ENCODE assay signal across 13 cellular contexts in genomic region chr10:79048639-79049550, GRCh38. TPM values are rescaled to one million over a fixed set of nuclear protein-coding genes. Genes with fewer than 3 reads are reported as not detected.
DNase-seq lines count a peak whose midpoint lies in the region; ATAC-seq and TF ChIP-seq lines count a peak whose summit lies in the region.
"Had no signal": no experiment of that assay in that cellular context is flagged by ENCODE, and none has a peak within 500 bp of the region (broad histone marks: within the 10 kb centered on the region; RNA-seq: fewer than 3 reads in every experiment).

No MANE protein-coding gene starts in this region.

- peaks cover 67% of the 10 kb centered on the region for H3K4me1 Mint-ChIP-seq in activated naive CD4-positive, alpha-beta T cell treated with anti-CD3 and anti-CD28 coated beads, Interleukin-2, amount 50 U/mL, for 24 hours
- H3K4me1 Mint-ChIP-seq in activated naive CD8-positive, alpha-beta T cell treated with anti-CD3 and anti-CD28 coated beads, Interleukin-2, amount 50 U/mL, for 24 hours, result peaks cover 39% of the 10 kb centered on the region

- H3K27me3 ChIP-seq in mucosa of stomach (ENCODE audit: control insufficient read depth, insufficient read depth, low read length), result no peaks in the 10 kb centered on the region
- H3K27me3 ChIP-seq in upper lobe of right lung, result no peaks in the 10 kb centered on the region
- H3K27me3 ChIP-seq: adrenal gland had no signal

- H3K4me1 ChIP-seq in mucosa of stomach (ENCODE audit: control insufficient read depth, insufficient read depth, low read length) (peaks cover 58% of the 10 kb centered on the region), upper lobe of right lung (peaks cover 32% of the 10 kb centered on the region)

- no peak for ATAC-seq in activated naive CD8-positive, alpha-beta T cell treated with anti-CD3 and anti-CD28 coated beads, Interleukin-2, amount 50 U/mL, for 24 hours
- ATAC-seq in upper lobe of right lung (no peak), GM21528 (IDR thresholded peaks at IDR 0.05; ENCODE audit: low FRiP score, unreplicated experiment) (no peak)

- no peaks in the 10 kb centered on the region for H3K9me3 Mint-ChIP-seq in activated naive CD4-positive, alpha-beta T cell treated with anti-CD3 and anti-CD28 coated beads, Interleukin-2, amount 50 U/mL, for 24 hours
- no peaks in the 10 kb centered on the region for H3K9me3 Mint-ChIP-seq in activated naive CD8-positive, alpha-beta T cell treated with anti-CD3 and anti-CD28 coated beads, Interleukin-2, amount 50 U/mL, for 24 hours
- H3K9me3 Mint-ChIP-seq: natural killer cell; stimulated activated naive B cell treated with anti-CD40 and anti-IgM and Interleukin-4, amounts not matched to agents 10 μg/mL and 1 μg/mL and 100 μg/mL, for 72 hours had no signal

- H3K9me3 ChIP-seq in mucosa of stomach (ENCODE audit: control insufficient read depth, low read length), result no peaks in the 10 kb centered on the region
- no peaks in the 10 kb centered on the region for H3K9me3 ChIP-seq in upper lobe of right lung
- H3K9me3 ChIP-seq: adrenal gland had no signal

- no peak overlapping the region for H3K4me3 ChIP-seq in mucosa of stomach (ENCODE audit: low read length)
- H3K4me3 ChIP-seq in upper lobe of right lung, result no peak overlapping the region
- H3K4me3 ChIP-seq: adrenal gland, GM23248 had no signal

- peak overlapping the region; percentile 33 for H3K4me3 Mint-ChIP-seq in activated naive CD4-positive, alpha-beta T cell treated with anti-CD3 and anti-CD28 coated beads, Interleukin-2, amount 50 U/mL, for 24 hours
- peak overlapping the region; percentile 14 for H3K4me3 Mint-ChIP-seq in activated naive CD8-positive, alpha-beta T cell treated with anti-CD3 and anti-CD28 coated beads, Interleukin-2, amount 50 U/mL, for 24 hours

- H3K36me3 Mint-ChIP-seq in activated naive CD4-positive, alpha-beta T cell treated with anti-CD3 and anti-CD28 coated beads, Interleukin-2, amount 50 U/mL, for 24 hours, result no peaks in the 10 kb centered on the region
- no peaks in the 10 kb centered on the region for H3K36me3 Mint-ChIP-seq in activated naive CD8-positive, alpha-beta T cell treated with anti-CD3 and anti-CD28 coated beads, Interleukin-2, amount 50 U/mL, for 24 hours (ENCODE audit: low read depth)
- H3K36me3 Mint-ChIP-seq: natural killer cell; stimulated activated naive B cell treated with anti-CD40 and anti-IgM and Interleukin-4, amounts not matched to agents 10 μg/mL and 1 μg/mL and 100 μg/mL, for 72 hours had no signal

- TF ChIP-seq CTCF in upper lobe of right lung (IDR thresholded peaks at IDR 0.05), result no peak

- no peaks in the 10 kb centered on the region for H3K27me3 Mint-ChIP-seq in activated naive CD4-positive, alpha-beta T cell treated with anti-CD3 and anti-CD28 coated beads, Interleukin-2, amount 50 U/mL, for 24 hours
- H3K27me3 Mint-ChIP-seq in activated naive CD8-positive, alpha-beta T cell treated with anti-CD3 and anti-CD28 coated beads, Interleukin-2, amount 50 U/mL, for 24 hours, result no peaks in the 10 kb centered on the region

- peak overlapping the region; percentile 14 for H3K9ac ChIP-seq in mucosa of stomach (ENCODE audit: low read length)
- H3K9ac ChIP-seq: GM23248 had no signal

- in situ Hi-C loops in KBM-7 (cut with MboI; ENCODE audit: low pct_unique_long_range_greater_than_20kb, low sequenced_read_pairs), result no loop called here

- H3K36me3 ChIP-seq in mucosa of stomach (ENCODE audit: control insufficient read depth, insufficient read depth, low read length) (no peaks in the 10 kb centered on the region), upper lobe of right lung (no peaks in the 10 kb centered on the region)
- H3K36me3 ChIP-seq: adrenal gland had no signal

- peak overlapping the region; percentile 86 for H3K27ac Mint-ChIP-seq in activated naive CD4-positive, alpha-beta T cell treated with anti-CD3 and anti-CD28 coated beads, Interleukin-2, amount 50 U/mL, for 24 hours
- peak overlapping the region; percentile 78 for H3K27ac Mint-ChIP-seq in activated naive CD8-positive, alpha-beta T cell treated with anti-CD3 and anti-CD28 coated beads, Interleukin-2, amount 50 U/mL, for 24 hours

- H3K27ac ChIP-seq in upper lobe of right lung, result peak overlapping the region; percentile 75
- H3K27ac ChIP-seq: GM23248 had no signal

- intact Hi-C loops in upper lobe of right lung (cut with DNase I), result no loop called here

- DNase-seq in activated naive CD4-positive, alpha-beta T cell treated with anti-CD3 and anti-CD28 coated beads, Interleukin-2, amount 50 U/mL, for 16 hours, result no peak
- DNase-seq in activated naive CD8-positive, alpha-beta T cell treated with anti-CD3 and anti-CD28 coated beads, Interleukin-2, amount 50 U/mL, for 24 hours, result no peak
- DNase-seq in upper lobe of right lung (peak; percentile 59), KBM-7 (no peak), dermis blood vessel endothelial cell (no peak)
- DNase-seq: GM23248; natural killer cell; NCI-H2081; stimulated activated naive B cell treated with anti-CD40 and anti-IgM and Interleukin-4, amounts not matched to agents 10 μg/mL and 1 μg/mL and 100 μg/mL, for 72 hours had no signal

RNA-seq across cellular contexts. Expression of gene ZMIZ1, which starts 19.9 kb away (rescaled TPM):
- total RNA-seq in upper lobe of right lung (84.7 TPM), dermis blood vessel endothelial cell (18.2 and 32.1 TPM in 2 replicates)
